ENCODE assay signal across 8 cellular contexts in genomic region chr7:100437150-100438100, GRCh38. TPM values are rescaled to one million over a fixed set of nuclear protein-coding genes. Genes with fewer than 3 reads are reported as not detected.
DNase-seq lines count a peak whose midpoint lies in the region; ATAC-seq lines count a peak whose summit lies in the region.

No MANE protein-coding gene starts in this region.

- peaks cover 26% of the 10 kb centered on the region for H3K4me1 Mint-ChIP-seq in activated T-helper 1 cell treated with anti-CD3 and anti-CD28 coated beads, Interleukin-12 subunit alpha, Interleukin-12 subunit beta, Interleukin-2, Interleukin-4 antibody, amounts not matched to agents 30 ng/mL and 10 ng/mL and 1 ng/mL, durations not matched to agents 14 hours and 24 hours and 36 hours (ENCODE audit: low read depth)
- H3K4me1 Mint-ChIP-seq in stimulated activated memory B cell treated with anti-CD40 and anti-IgM and Interleukin-4, amounts not matched to agents 10 μg/mL and 1 μg/mL and 100 μg/mL, for 72 hours: peaks cover 31% of the 10 kb centered on the region

- H3K4me3 ChIP-seq in Jurkat, Clone E6-1 (ENCODE audit: low read length): peak overlapping the region; percentile 81

- no peaks in the 10 kb centered on the region for H3K9me3 Mint-ChIP-seq in activated T-helper 1 cell treated with anti-CD3 and anti-CD28 coated beads, Interleukin-12 subunit alpha, Interleukin-12 subunit beta, Interleukin-2, Interleukin-4 antibody, amounts not matched to agents 30 ng/mL and 10 ng/mL and 1 ng/mL, durations not matched to agents 14 hours and 24 hours and 36 hours
- H3K9me3 Mint-ChIP-seq in stimulated activated memory B cell treated with anti-CD40 and anti-IgM and Interleukin-4, amounts not matched to agents 10 μg/mL and 1 μg/mL and 100 μg/mL, for 72 hours: no peaks in the 10 kb centered on the region

- H3K36me3 Mint-ChIP-seq in activated T-helper 1 cell treated with anti-CD3 and anti-CD28 coated beads, Interleukin-12 subunit alpha, Interleukin-12 subunit beta, Interleukin-2, Interleukin-4 antibody, amounts not matched to agents 30 ng/mL and 10 ng/mL and 1 ng/mL, durations not matched to agents 14 hours and 24 hours and 36 hours (ENCODE audit: low read depth): peaks cover 22% of the 10 kb centered on the region
- H3K36me3 Mint-ChIP-seq in stimulated activated memory B cell treated with anti-CD40 and anti-IgM and Interleukin-4, amounts not matched to agents 10 μg/mL and 1 μg/mL and 100 μg/mL, for 72 hours: peaks cover 30% of the 10 kb centered on the region

- no peak for DNase-seq in Jurkat, Clone E6-1 (ENCODE audit: low read depth, low spot score)
- DNase-seq in activated T-helper 1 cell treated with anti-CD3 and anti-CD28 coated beads, Interleukin-12 subunit alpha, Interleukin-12 subunit beta, Interleukin-2, Interleukin-4 antibody, amounts not matched to agents 30 ng/mL and 10 ng/mL and 1 ng/mL, durations not matched to agents 14 hours and 24 hours and 36 hours (ENCODE audit: low spot score): no peak
- DNase-seq in left lobe of liver (ENCODE audit: low spot score): peak; percentile 50
- no peak for DNase-seq in NCI-H187 treated with DMSO at 0.1 percent for 48 hours (lab: John Stamatoyannopoulos, UW)
- DNase-seq in NCI-H2081 treated with DMSO at 0.1 percent for 48 hours (lab: John Stamatoyannopoulos, UW): no peak
- DNase-seq in inferior parietal cortex (ENCODE audit: extremely low spot score): no peak

- peak overlapping the region; percentile 33 for H3K4me3 Mint-ChIP-seq in activated T-helper 1 cell treated with anti-CD3 and anti-CD28 coated beads, Interleukin-12 subunit alpha, Interleukin-12 subunit beta, Interleukin-2, Interleukin-4 antibody, amounts not matched to agents 30 ng/mL and 10 ng/mL and 1 ng/mL, durations not matched to agents 14 hours and 24 hours and 36 hours
- H3K4me3 Mint-ChIP-seq in stimulated activated memory B cell treated with anti-CD40 and anti-IgM and Interleukin-4, amounts not matched to agents 10 μg/mL and 1 μg/mL and 100 μg/mL, for 72 hours: peak overlapping the region; percentile 85

- no peak for ATAC-seq in left lobe of liver
- no peak for ATAC-seq in stimulated activated memory B cell treated with anti-CD40 and anti-IgM and Interleukin-4, amounts not matched to agents 10 μg/mL and 1 μg/mL and 100 μg/mL, for 72 hours
- ATAC-seq in GM18519 (IDR thresholded peaks at IDR 0.05; ENCODE audit: low FRiP score, unreplicated experiment): no peak

- no peaks in the 10 kb centered on the region for H3K27me3 Mint-ChIP-seq in activated T-helper 1 cell treated with anti-CD3 and anti-CD28 coated beads, Interleukin-12 subunit alpha, Interleukin-12 subunit beta, Interleukin-2, Interleukin-4 antibody, amounts not matched to agents 30 ng/mL and 10 ng/mL and 1 ng/mL, durations not matched to agents 14 hours and 24 hours and 36 hours (ENCODE audit: insufficient read depth)
- H3K27me3 Mint-ChIP-seq in stimulated activated memory B cell treated with anti-CD40 and anti-IgM and Interleukin-4, amounts not matched to agents 10 μg/mL and 1 μg/mL and 100 μg/mL, for 72 hours: no peaks in the 10 kb centered on the region

- peak overlapping the region; percentile 48 for H3K27ac Mint-ChIP-seq in activated T-helper 1 cell treated with anti-CD3 and anti-CD28 coated beads, Interleukin-12 subunit alpha, Interleukin-12 subunit beta, Interleukin-2, Interleukin-4 antibody, amounts not matched to agents 30 ng/mL and 10 ng/mL and 1 ng/mL, durations not matched to agents 14 hours and 24 hours and 36 hours
- H3K27ac Mint-ChIP-seq in stimulated activated memory B cell treated with anti-CD40 and anti-IgM and Interleukin-4, amounts not matched to agents 10 μg/mL and 1 μg/mL and 100 μg/mL, for 72 hours: peak overlapping the region; percentile 85

- intact Hi-C loops in activated T-helper 1 cell treated with anti-CD3 and anti-CD28 coated beads, Interleukin-12 subunit alpha, Interleukin-12 subunit beta, Interleukin-2, Interleukin-4 antibody, amounts not matched to agents 30 ng/mL and 10 ng/mL and 1 ng/mL, durations not matched to agents 14 hours and 24 hours and 36 hours (cut with micrococcal nuclease): loop anchor here (2.0 kb wide), 1 partner anchor 13 kb away; no protein-coding TSS in a partner anchor

RNA-seq across cellular contexts. Expression of gene PPP1R35, which starts 1.1 kb away (rescaled TPM):
- 88.7 TPM for polyA plus RNA-seq in Jurkat, Clone E6-1 (2012; ENCODE audit: insufficient read depth, insufficient read length)
- total RNA-seq in activated T-helper 1 cell treated with anti-CD3 and anti-CD28 coated beads, Interleukin-12 subunit alpha, Interleukin-12 subunit beta, Interleukin-2, Interleukin-4 antibody, amounts not matched to agents 30 ng/mL and 10 ng/mL and 1 ng/mL, durations not matched to agents 14 hours and 24 hours and 36 hours: 57.6 and 58.6 TPM in 2 replicates
- 13.8 TPM for total RNA-seq in left lobe of liver

RNA-seq across cellular contexts. Expression of gene MEPCE, which starts 7.8 kb away (rescaled TPM):
- 57.8 TPM for polyA plus RNA-seq in Jurkat, Clone E6-1 (2012; ENCODE audit: insufficient read depth, insufficient read length)
- total RNA-seq in activated T-helper 1 cell treated with anti-CD3 and anti-CD28 coated beads, Interleukin-12 subunit alpha, Interleukin-12 subunit beta, Interleukin-2, Interleukin-4 antibody, amounts not matched to agents 30 ng/mL and 10 ng/mL and 1 ng/mL, durations not matched to agents 14 hours and 24 hours and 36 hours: 57.6 and 58.8 TPM in 2 replicates
- 23.1 TPM for total RNA-seq in left lobe of liver

RNA-seq across cellular contexts. Expression of gene ZCWPW1, which starts 8.9 kb away (rescaled TPM):
- polyA plus RNA-seq in Jurkat, Clone E6-1 (2012; ENCODE audit: insufficient read depth, insufficient read length): 6.2 TPM
- total RNA-seq in activated T-helper 1 cell treated with anti-CD3 and anti-CD28 coated beads, Interleukin-12 subunit alpha, Interleukin-12 subunit beta, Interleukin-2, Interleukin-4 antibody, amounts not matched to agents 30 ng/mL and 10 ng/mL and 1 ng/mL, durations not matched to agents 14 hours and 24 hours and 36 hours: 2.0 and 2.4 TPM in 2 replicates
- total RNA-seq in left lobe of liver: 4.4 TPM

RNA-seq across cellular contexts. Expression of gene SPACDR, which starts 26.6 kb away (rescaled TPM):
- not detected for polyA plus RNA-seq in Jurkat, Clone E6-1 (2012; ENCODE audit: insufficient read depth, insufficient read length)
- total RNA-seq in activated T-helper 1 cell treated with anti-CD3 and anti-CD28 coated beads, Interleukin-12 subunit alpha, Interleukin-12 subunit beta, Interleukin-2, Interleukin-4 antibody, amounts not matched to agents 30 ng/mL and 10 ng/mL and 1 ng/mL, durations not matched to agents 14 hours and 24 hours and 36 hours: 2.8 and 2.9 TPM in 2 replicates
- total RNA-seq in left lobe of liver: not detected

RNA-seq across cellular contexts. Expression of gene TSC22D4, which starts 41.6 kb away (rescaled TPM):
- polyA plus RNA-seq in Jurkat, Clone E6-1 (2012; ENCODE audit: insufficient read depth, insufficient read length): 32.2 TPM
- 126 and 134 TPM in 2 replicates for total RNA-seq in activated T-helper 1 cell treated with anti-CD3 and anti-CD28 coated beads, Interleukin-12 subunit alpha, Interleukin-12 subunit beta, Interleukin-2, Interleukin-4 antibody, amounts not matched to agents 30 ng/mL and 10 ng/mL and 1 ng/mL, durations not matched to agents 14 hours and 24 hours and 36 hours
- total RNA-seq in left lobe of liver: 16.9 TPM
